ENCODE assay signal across 8 cellular contexts in genomic region chr19:11924886-11925583, GRCh38. TPM values are rescaled to one million over a fixed set of nuclear protein-coding genes. Genes with fewer than 3 reads are reported as not detected.
A peak's percentile ranks its signal among the peaks of the same experiment; 100 is the strongest.
DNase-seq lines count a peak whose midpoint lies in the region; ATAC-seq and TF ChIP-seq lines count a peak whose summit lies in the region.

Gene ZNF700 (plus strand): TSS chr19:11925107. CDS start chr19:11925211, 104 bp downstream.

- peak within 1 kb of the TSS; percentile 84 for H3K4me3 Mint-ChIP-seq in dendritic cell treated with granulocyte-macrophage colony-stimulating factor and Interleukin-4, amounts not matched to agents 40 ng/mL and 50 ng/mL, for 4 days

- H3K27ac Mint-ChIP-seq in dendritic cell treated with granulocyte-macrophage colony-stimulating factor and Interleukin-4, amounts not matched to agents 40 ng/mL and 50 ng/mL, for 4 days = peak within 1 kb of the TSS; percentile 98

- peaks cover 0 to 6% of the 10 kb centered on the region in 2 donors for H3K36me3 ChIP-seq in left lung

- H3K36me3 Mint-ChIP-seq in dendritic cell treated with granulocyte-macrophage colony-stimulating factor and Interleukin-4, amounts not matched to agents 40 ng/mL and 50 ng/mL, for 4 days (ENCODE audit: low read depth) = peaks cover 43% of the 10 kb centered on the region

- no peaks in the 10 kb centered on the region for H3K9me3 ChIP-seq in left lung

- no peak for TF ChIP-seq CTCF in left lung (IDR thresholded peaks at IDR 0.05)

- H3K9me3 Mint-ChIP-seq in dendritic cell treated with granulocyte-macrophage colony-stimulating factor and Interleukin-4, amounts not matched to agents 40 ng/mL and 50 ng/mL, for 4 days = no peaks in the 10 kb centered on the region

- ATAC-seq in GM19397 (IDR thresholded peaks at IDR 0.05; ENCODE audit: unreplicated experiment) (peak; percentile 70), HG03565 (IDR thresholded peaks at IDR 0.05; ENCODE audit: unreplicated experiment) (peak; percentile 60), left lung (peak; percentile 97)

- no peaks in the 10 kb centered on the region for H3K27me3 ChIP-seq in left lung

- peak within 1 kb of the TSS; percentile 95 to 96 for H3K4me3 ChIP-seq in left lung

- peak; percentile 91 for DNase-seq in CD1c-positive myeloid dendritic cell (ENCODE audit: extremely low spot score)
- DNase-seq in NCI-H774 (lab: John Stamatoyannopoulos, UW) = peak; percentile 90
- DNase-seq in activated CD4-positive, alpha-beta T cell treated with anti-CD3 and anti-CD28 coated beads, Interleukin-2, amount 50 U/mL, for 24 hours (ENCODE audit: low read depth in 1 of 2, low spot score in 1 of 2) = peak; percentile 80 to 94
- peak; percentile 94 to 96 for DNase-seq in left lung
- DNase-seq in stimulated activated CD4-positive, alpha-beta T cell treated with anti-CD3 and anti-CD28 coated beads, Interleukin-2, amount 100 ng/mL, for 4 hours (ENCODE audit: low read depth) = peak; percentile 87

- intact Hi-C loops in dendritic cell treated with granulocyte-macrophage colony-stimulating factor and Interleukin-4, amounts not matched to agents 40 ng/mL and 50 ng/mL, for 4 days (cut with micrococcal nuclease) = loop anchor here (1.0 to 5.0 kb wide), 5 partner anchors 40 to 167 kb away; partner anchors contain the start of genes ZNF763 and ZNF878
- intact Hi-C loops in left lung (cut with DNase I) = no loop called here

- peak within 1 kb of the TSS; percentile 95 to 98 for H3K27ac ChIP-seq in left lung

- H3K4me1 ChIP-seq in left lung = peaks cover 13 to 23% of the 10 kb centered on the region in 2 donors

- H3K27me3 Mint-ChIP-seq in dendritic cell treated with granulocyte-macrophage colony-stimulating factor and Interleukin-4, amounts not matched to agents 40 ng/mL and 50 ng/mL, for 4 days = peaks cover 5% of the 10 kb centered on the region

- H3K4me1 Mint-ChIP-seq in dendritic cell treated with granulocyte-macrophage colony-stimulating factor and Interleukin-4, amounts not matched to agents 40 ng/mL and 50 ng/mL, for 4 days (ENCODE audit: low read depth) = peaks cover 40% of the 10 kb centered on the region

RNA-seq across cellular contexts. Expression of gene ZNF700, which starts in this region (rescaled TPM):
- 10 to 100 TPM in 1 of 2 donors, 1 to 10 TPM in 1; 9.9 to 14.6 TPM for total RNA-seq in left lung

Comparison
In these comparisons a context has a peak if more than half of its experiments do, and no peak if none do; other contexts are left out.
1. Peak in every context shown above with its lines: DNase-seq, ATAC-seq, H3K4me3 ChIP-seq and H3K27ac ChIP-seq.